In the genomic region with DNA sequence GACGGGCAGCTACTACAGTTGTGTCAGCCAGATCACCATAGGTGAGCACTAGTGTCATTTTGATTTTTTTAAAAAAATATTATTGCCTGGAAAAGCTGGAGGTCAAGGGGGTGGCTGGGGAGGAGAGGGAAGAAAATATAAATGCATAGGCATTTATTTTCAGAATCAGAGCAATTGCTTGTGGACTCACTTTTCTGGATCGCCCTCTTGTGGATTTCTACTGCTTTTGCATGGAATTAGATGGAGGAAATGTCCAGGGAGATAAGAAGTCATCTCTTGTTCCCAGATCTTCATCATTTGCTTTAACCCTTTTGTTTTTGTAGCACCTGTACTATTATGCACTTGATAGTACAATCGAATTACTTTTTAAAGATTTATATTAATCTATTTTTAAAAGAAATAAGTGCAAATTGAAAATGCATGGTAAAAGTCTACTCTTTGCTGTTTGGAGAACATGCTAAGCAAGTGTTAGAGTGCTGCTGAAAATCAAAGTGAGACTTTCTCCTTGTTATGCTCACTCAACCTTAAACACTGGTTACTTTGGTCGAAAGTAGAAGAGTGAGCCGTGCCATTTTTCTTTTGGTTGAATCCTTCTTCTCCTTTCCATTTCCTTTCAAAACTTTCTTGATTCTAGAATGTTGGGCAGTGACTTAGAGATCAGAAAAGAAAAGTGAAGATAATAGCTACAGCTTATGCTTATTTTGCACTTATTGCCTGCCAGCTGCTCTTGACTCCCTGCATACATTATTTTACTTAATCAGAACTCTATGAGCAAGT, we compare ENCODE assay signal across 9 cellular contexts.
A peak's percentile ranks its signal among the peaks of the same experiment; 100 is the strongest.
DNase-seq lines count a peak whose midpoint lies in the region; ATAC-seq and TF ChIP-seq lines count a peak whose summit lies in the region.
"Had no signal": no experiment of that assay in that cellular context is flagged by ENCODE, and none has a peak within 500 bp of the region (broad histone marks: within the 10 kb centered on the region; RNA-seq: fewer than 3 reads in every experiment).

No MANE protein-coding gene starts in this region.

- ATAC-seq in GM19468 (IDR thresholded peaks at IDR 0.05; ENCODE audit: extremely low read depth, unreplicated experiment) (peak; percentile 81), SK-N-SH treated with all-trans-retinoic acid at 6 μM for 48 hours (peak; percentile 68)
- ATAC-seq in naive thymus-derived CD4-positive, alpha-beta T cell: no peak

- no peak overlapping the region for H3K27ac Mint-ChIP-seq in Caco-2 (ENCODE audit: unreplicated experiment)
- H3K27ac Mint-ChIP-seq in naive thymus-derived CD4-positive, alpha-beta T cell: no peak overlapping the region
- H3K27ac Mint-ChIP-seq: IgD-negative memory B cell had no signal

- H2AFZ ChIP-seq in Karpas-422 (ENCODE audit: low read length): no peak overlapping the region

- no peaks in the 10 kb centered on the region for H3K9me3 Mint-ChIP-seq in Caco-2 (ENCODE audit: unreplicated experiment)
- H3K9me3 Mint-ChIP-seq in naive thymus-derived CD4-positive, alpha-beta T cell: no peaks in the 10 kb centered on the region

- no peaks in the 10 kb centered on the region for H4K20me1 ChIP-seq in Karpas-422 (ENCODE audit: insufficient read depth, low read depth, low read length)

- no peaks in the 10 kb centered on the region for H3K36me3 ChIP-seq in Caco-2 (ENCODE audit: control insufficient read depth, insufficient read depth, low read length)
- H3K36me3 ChIP-seq in Karpas-422 (ENCODE audit: insufficient read depth, low read length): no peaks in the 10 kb centered on the region
- H3K36me3 ChIP-seq in naive thymus-derived CD4-positive, alpha-beta T cell (ENCODE audit: control insufficient read depth in 2 of 3, insufficient read depth in 3 of 3, low read length in 3 of 3): no peaks in the 10 kb centered on the region

- peak in 1 of 2 experiments; percentile 12 for DNase-seq in Caco-2
- DNase-seq in Karpas-422: peak; percentile 52
- peak; percentile 33 for DNase-seq in iPS-NIHi7 (ENCODE audit: extremely low spot score)
- DNase-seq in naive thymus-derived CD4-positive, alpha-beta T cell: no peak
- DNase-seq in mucosa of gallbladder (ENCODE audit: low spot score): no peak
- DNase-seq in CD1c-positive myeloid dendritic cell (ENCODE audit: extremely low spot score): no peak

- CTCF ChIA-PET in Caco-2 (lab: Charles Lee): no interaction called here
- CTCF ChIA-PET in naive thymus-derived CD4-positive, alpha-beta T cell (lab: Charles Lee): interaction anchor here (1.2 kb wide), 1 partner anchor 10 kb away, joined by 6 read pairs; no protein-coding TSS in a partner anchor

- intact Hi-C loops in Caco-2 (cut with micrococcal nuclease; ENCODE audit: unreplicated experiment): loop anchor here (1.0 kb wide), 2 partner anchors 65 to 386 kb away; no protein-coding TSS in a partner anchor
- intact Hi-C loops in naive thymus-derived CD4-positive, alpha-beta T cell (cut with micrococcal nuclease): loop anchor here in 1 of 2 donors (5.0 kb wide), 1 partner anchor 497 kb away; no protein-coding TSS in a partner anchor

- H3K4me2 ChIP-seq in Karpas-422 (ENCODE audit: low read depth, low read length, poor library complexity, severe bottlenecking): no peak overlapping the region

- no peaks in the 10 kb centered on the region for H3K9me3 ChIP-seq in Caco-2
- no peaks in the 10 kb centered on the region for H3K9me3 ChIP-seq in Karpas-422 (ENCODE audit: low read length)
- H3K9me3 ChIP-seq in naive thymus-derived CD4-positive, alpha-beta T cell (ENCODE audit: control insufficient read depth in 2 of 3, low read length in 3 of 3): no peaks in the 10 kb centered on the region

- peak; percentile 58 to 69 for TF ChIP-seq CTCF in Caco-2 (IDR thresholded peaks at IDR 0.05; ENCODE audit: insufficient read depth in 1 of 2, low read depth in 1 of 2, low read length in 1 of 2, severe bottlenecking in 1 of 2, unreplicated experiment in 1 of 2)

- no peak overlapping the region for H3K4me3 Mint-ChIP-seq in Caco-2 (ENCODE audit: unreplicated experiment)
- H3K4me3 Mint-ChIP-seq in naive thymus-derived CD4-positive, alpha-beta T cell: no peak overlapping the region
- H3K4me3 Mint-ChIP-seq: IgD-negative memory B cell had no signal

- no peaks in the 10 kb centered on the region for H3K9me2 ChIP-seq in Karpas-422 (replicated peaks; ENCODE audit: insufficient read depth, low read length)

- H3K79me2 ChIP-seq in Karpas-422 (ENCODE audit: low read length): no peaks in the 10 kb centered on the region

- H3K27me3 ChIP-seq in Caco-2 (replicated peaks; ENCODE audit: control insufficient read depth, insufficient read depth, low read length): no peaks in the 10 kb centered on the region
- 0 out of 2 replicates have a peak, but pooled peaks cover 2% of the 10 kb centered on the region for H3K27me3 ChIP-seq in Karpas-422 (ENCODE audit: low read length)
- no peaks in the 10 kb centered on the region for H3K27me3 ChIP-seq in naive thymus-derived CD4-positive, alpha-beta T cell (ENCODE audit: control insufficient read depth in 2 of 2, insufficient read depth in 2 of 2, low read length in 2 of 2)

- H3K27me3 Mint-ChIP-seq in Caco-2 (ENCODE audit: insufficient read depth, unreplicated experiment): peaks cover 14% of the 10 kb centered on the region
- peaks cover 4 to 24% (median 19%) of the 10 kb centered on the region in 5 donors for H3K27me3 Mint-ChIP-seq in naive thymus-derived CD4-positive, alpha-beta T cell
- H3K27me3 Mint-ChIP-seq: IgD-negative memory B cell had no signal

- no peaks in the 10 kb centered on the region for H3K4me1 Mint-ChIP-seq in Caco-2 (ENCODE audit: low read depth, unreplicated experiment)
- H3K4me1 Mint-ChIP-seq in naive thymus-derived CD4-positive, alpha-beta T cell: no peaks in the 10 kb centered on the region
- H3K4me1 Mint-ChIP-seq: IgD-negative memory B cell had no signal

- H3K9ac ChIP-seq in Karpas-422 (ENCODE audit: low read length): no peak overlapping the region

- no peaks in the 10 kb centered on the region for H3K4me1 ChIP-seq in Caco-2
- no peaks in the 10 kb centered on the region for H3K4me1 ChIP-seq in Karpas-422 (ENCODE audit: low read length)
- H3K4me1 ChIP-seq in naive thymus-derived CD4-positive, alpha-beta T cell (ENCODE audit: control insufficient read depth in 2 of 2, insufficient read depth in 2 of 2, low read length in 2 of 2): no peaks in the 10 kb centered on the region

- no peak overlapping the region for H3K27ac ChIP-seq in Karpas-422 (ENCODE audit: low read length)
- H3K27ac ChIP-seq in naive thymus-derived CD4-positive, alpha-beta T cell (ENCODE audit: low read depth, low read length): no peak overlapping the region

- no TSS peak for BruUV-seq in Caco-2 (replicated peaks; lab: Mats Ljungman, UMichigan)

- H3K4me3 ChIP-seq in Caco-2 (ENCODE audit: low read depth, low read length) (no peak overlapping the region), Karpas-422 (ENCODE audit: low read length) (no peak overlapping the region)
- H3K4me3 ChIP-seq in naive thymus-derived CD4-positive, alpha-beta T cell (ENCODE audit: low read length): no peak overlapping the region

- POLR2A ChIA-PET in Caco-2 (lab: Charles Lee): no interaction called here
- POLR2A ChIA-PET in naive thymus-derived CD4-positive, alpha-beta T cell (lab: Charles Lee): no interaction called here

- no peaks in the 10 kb centered on the region for H3K36me3 Mint-ChIP-seq in Caco-2 (ENCODE audit: insufficient read depth, unreplicated experiment)
- H3K36me3 Mint-ChIP-seq in naive thymus-derived CD4-positive, alpha-beta T cell: no peaks in the 10 kb centered on the region
- H3K36me3 Mint-ChIP-seq: IgD-negative memory B cell had no signal

TF ChIP-seq in SK-N-SH treated with all-trans-retinoic acid at 6 μM for 48 hours, 23 proteins besides CTCF, POLR2A, EP300 and RAD21 (continues in another document):
- TF ChIP-seq TOX (CRISPR knock-in tag; IDR thresholded peaks at IDR 0.05; ENCODE audit: borderline replicate concordance) (no peak), PPARA (CRISPR knock-in tag; IDR thresholded peaks at IDR 0.05; ENCODE audit: borderline replicate concordance) (no peak), RARB (CRISPR knock-in tag; IDR thresholded peaks at IDR 0.05) (no peak)
- TF ChIP-seq, protein P1, sequence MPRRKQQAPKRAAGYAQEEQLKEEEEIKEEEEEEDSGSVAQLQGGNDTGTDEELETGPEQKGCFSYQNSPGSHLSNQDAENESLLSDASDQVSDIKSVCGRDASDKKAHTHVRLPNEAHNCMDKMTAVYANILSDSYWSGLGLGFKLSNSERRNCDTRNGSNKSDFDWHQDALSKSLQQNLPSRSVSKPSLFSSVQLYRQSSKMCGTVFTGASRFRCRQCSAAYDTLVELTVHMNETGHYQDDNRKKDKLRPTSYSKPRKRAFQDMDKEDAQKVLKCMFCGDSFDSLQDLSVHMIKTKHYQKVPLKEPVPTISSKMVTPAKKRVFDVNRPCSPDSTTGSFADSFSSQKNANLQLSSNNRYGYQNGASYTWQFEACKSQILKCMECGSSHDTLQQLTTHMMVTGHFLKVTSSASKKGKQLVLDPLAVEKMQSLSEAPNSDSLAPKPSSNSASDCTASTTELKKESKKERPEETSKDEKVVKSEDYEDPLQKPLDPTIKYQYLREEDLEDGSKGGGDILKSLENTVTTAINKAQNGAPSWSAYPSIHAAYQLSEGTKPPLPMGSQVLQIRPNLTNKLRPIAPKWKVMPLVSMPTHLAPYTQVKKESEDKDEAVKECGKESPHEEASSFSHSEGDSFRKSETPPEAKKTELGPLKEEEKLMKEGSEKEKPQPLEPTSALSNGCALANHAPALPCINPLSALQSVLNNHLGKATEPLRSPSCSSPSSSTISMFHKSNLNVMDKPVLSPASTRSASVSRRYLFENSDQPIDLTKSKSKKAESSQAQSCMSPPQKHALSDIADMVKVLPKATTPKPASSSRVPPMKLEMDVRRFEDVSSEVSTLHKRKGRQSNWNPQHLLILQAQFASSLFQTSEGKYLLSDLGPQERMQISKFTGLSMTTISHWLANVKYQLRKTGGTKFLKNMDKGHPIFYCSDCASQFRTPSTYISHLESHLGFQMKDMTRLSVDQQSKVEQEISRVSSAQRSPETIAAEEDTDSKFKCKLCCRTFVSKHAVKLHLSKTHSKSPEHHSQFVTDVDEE (CRISPR knock-in tag; IDR thresholded peaks at IDR 0.05): no peak
- TF ChIP-seq, protein P2, sequence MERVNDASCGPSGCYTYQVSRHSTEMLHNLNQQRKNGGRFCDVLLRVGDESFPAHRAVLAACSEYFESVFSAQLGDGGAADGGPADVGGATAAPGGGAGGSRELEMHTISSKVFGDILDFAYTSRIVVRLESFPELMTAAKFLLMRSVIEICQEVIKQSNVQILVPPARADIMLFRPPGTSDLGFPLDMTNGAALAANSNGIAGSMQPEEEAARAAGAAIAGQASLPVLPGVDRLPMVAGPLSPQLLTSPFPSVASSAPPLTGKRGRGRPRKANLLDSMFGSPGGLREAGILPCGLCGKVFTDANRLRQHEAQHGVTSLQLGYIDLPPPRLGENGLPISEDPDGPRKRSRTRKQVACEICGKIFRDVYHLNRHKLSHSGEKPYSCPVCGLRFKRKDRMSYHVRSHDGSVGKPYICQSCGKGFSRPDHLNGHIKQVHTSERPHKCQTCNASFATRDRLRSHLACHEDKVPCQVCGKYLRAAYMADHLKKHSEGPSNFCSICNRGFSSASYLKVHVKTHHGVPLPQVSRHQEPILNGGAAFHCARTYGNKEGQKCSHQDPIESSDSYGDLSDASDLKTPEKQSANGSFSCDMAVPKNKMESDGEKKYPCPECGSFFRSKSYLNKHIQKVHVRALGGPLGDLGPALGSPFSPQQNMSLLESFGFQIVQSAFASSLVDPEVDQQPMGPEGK (CRISPR knock-in tag; IDR thresholded peaks at IDR 0.05; ENCODE audit: borderline replicate concordance): no peak

Comparison
In these comparisons a context has a peak if more than half of its experiments do, and no peak if none do; other contexts are left out.
1. DNase-seq: peak in Karpas-422 (single experiment) and iPS-NIHi7 (single experiment); none in naive thymus-derived CD4-positive, alpha-beta T cell (0 of 9), mucosa of gallbladder (single experiment) and CD1c-positive myeloid dendritic cell (single experiment).